In genomic region chr22:41636467-41636866, GRCh38 we compare ENCODE assay signal across 15 cellular contexts. TPM values are rescaled to one million over a fixed set of nuclear protein-coding genes. Genes with fewer than 3 reads are reported as not detected.
DNase-seq lines count a peak whose midpoint lies in the region; ATAC-seq and TF ChIP-seq lines count a peak whose summit lies in the region.
"Had no signal": no experiment of that assay in that cellular context is flagged by ENCODE, and none has a peak within 500 bp of the region (broad histone marks: within the 10 kb centered on the region; RNA-seq: fewer than 3 reads in every experiment).

No MANE protein-coding gene starts in this region.

- H3K27ac ChIP-seq in brain microvascular endothelial cell (no peak overlapping the region), smooth muscle cell (ENCODE audit: low read depth) (no peak overlapping the region)
- H3K27ac ChIP-seq: BLaER1 had no signal

- WGBS in smooth muscle cell (ENCODE audit: low lambda C conversion rate), result 97% methylated on average over 7 of the region's 7 CpGs

- H3K27me3 ChIP-seq in brain microvascular endothelial cell (replicated peaks) (no peaks in the 10 kb centered on the region), smooth muscle cell (ENCODE audit: low read depth) (no peaks in the 10 kb centered on the region)
- H3K27me3 ChIP-seq: BLaER1 had no signal

- H3F3A ChIP-seq in smooth muscle cell (ENCODE audit: low read depth), result no peaks in the 10 kb centered on the region

- peaks cover 45% of the 10 kb centered on the region for H4K20me1 ChIP-seq in smooth muscle cell (ENCODE audit: low read depth)

- ATAC-seq in left cardiac atrium, result peak; percentile 86
- ATAC-seq: activated T-helper 17 cell treated with anti-CD3 and anti-CD28 coated beads, Interleukin-2, amount 50 U/mL, for 72 hours; lower lobe of right lung; stimulated activated effector memory CD8-positive, alpha-beta T cell treated with anti-CD3 and anti-CD28 coated beads, Interleukin-12 subunit alpha, Interleukin-12 subunit beta, amount 100 ng/mL, for 72 hours had no signal

- DNase-seq in ACHN, result peak; percentile 64
- DNase-seq in HK-2 (ENCODE audit: unreplicated experiment), result peak; percentile 10
- peak; percentile 33 for DNase-seq in brain microvascular endothelial cell
- peak; percentile 46 for DNase-seq in left cardiac atrium
- no peak for DNase-seq in smooth muscle cell (lab: John Stamatoyannopoulos, UW; ENCODE audit: unreplicated experiment)
- no peak for DNase-seq in NCI-H82 treated with DMSO at 0.1 percent for 48 hours (lab: John Stamatoyannopoulos, UW; ENCODE audit: unreplicated experiment)
- DNase-seq in activated naive CD4-positive, alpha-beta T cell (lab: John Stamatoyannopoulos, UW), result no peak
- DNase-seq in NCI-H774 (lab: John Stamatoyannopoulos, UW), result no peak
- DNase-seq: activated CD4-positive, alpha-beta T cell treated with anti-CD3 and anti-CD28 coated beads for 1 hour; lower lobe of right lung; NCI-H1048; NCI-H524 had no signal

- no peak overlapping the region for H3K4me2 ChIP-seq in smooth muscle cell
- H3K4me2 ChIP-seq: BLaER1 had no signal

- H3K4me3 ChIP-seq in brain microvascular endothelial cell (ENCODE audit: low read depth, low read length) (no peak overlapping the region), smooth muscle cell (no peak overlapping the region)
- H3K4me3 ChIP-seq: BLaER1, lower lobe of right lung had no signal

- H3K36me3 ChIP-seq in brain microvascular endothelial cell (replicated peaks) (peaks cover 61% of the 10 kb centered on the region), smooth muscle cell (ENCODE audit: low read depth) (peaks cover 13% of the 10 kb centered on the region)

- H3K4me1 ChIP-seq in smooth muscle cell (ENCODE audit: low read depth), result no peaks in the 10 kb centered on the region
- H3K4me1 ChIP-seq: BLaER1 had no signal

- intact Hi-C loops in left cardiac atrium (cut with DNase I), result no loop called here

- H3K79me2 ChIP-seq in smooth muscle cell (ENCODE audit: low read depth), result peaks cover 17% of the 10 kb centered on the region

- no peak for TF ChIP-seq CTCF in brain microvascular endothelial cell (IDR thresholded peaks at IDR 0.05; ENCODE audit: low read depth, low read length, missing control alignments)
- no peak for TF ChIP-seq CTCF in smooth muscle cell (IDR thresholded peaks at IDR 0.05; ENCODE audit: borderline replicate concordance, insufficient read depth, poor library complexity, severe bottlenecking)

- no peak overlapping the region for H3K9ac ChIP-seq in smooth muscle cell (ENCODE audit: low read depth)
- H3K9ac ChIP-seq: BLaER1 had no signal

- no peak overlapping the region for H2AFZ ChIP-seq in smooth muscle cell (ENCODE audit: low read depth)

- in situ Hi-C loops in ACHN (cut with HindIII; ENCODE audit: low pct_ligation_motif_present, low pct_unique_long_range_greater_than_20kb, low sequenced_read_pairs), result no loop called here
- in situ Hi-C loops in brain microvascular endothelial cell (cut with HindIII; ENCODE audit: low pct_ligation_motif_present, low sequenced_read_pairs), result no loop called here

- no peaks in the 10 kb centered on the region for H3K9me3 ChIP-seq in smooth muscle cell (replicated peaks; ENCODE audit: low read depth)
- H3K9me3 ChIP-seq: BLaER1, lower lobe of right lung had no signal

RNA-seq across cellular contexts. Expression of gene XRCC6, which starts 15.4 kb away (rescaled TPM):
- 100 to 1,000 TPM; 141 to 169 TPM for total RNA-seq in left cardiac atrium
- 186 and 200 TPM in 2 replicates for total RNA-seq in smooth muscle cell
- 255 and 264 TPM in 2 replicates for polyA plus RNA-seq in smooth muscle cell

RNA-seq across cellular contexts. Expression of gene DESI1, which starts 15.6 kb away (rescaled TPM):
- total RNA-seq in left cardiac atrium (10 to 100 TPM; 56.5 to 64.0 TPM), smooth muscle cell (12.0 and 16.9 TPM in 2 replicates)
- polyA plus RNA-seq in smooth muscle cell, result 14.3 and 17.6 TPM in 2 replicates

RNA-seq across cellular contexts. Expression of gene PMM1, which starts 46.8 kb away (rescaled TPM):
- 10 to 100 TPM; 13.0 to 22.1 TPM for total RNA-seq in left cardiac atrium
- 19.5 and 24.7 TPM in 2 replicates for total RNA-seq in smooth muscle cell
- polyA plus RNA-seq in smooth muscle cell, result 71.9 and 87.3 TPM in 2 replicates

RNA-seq across cellular contexts. Expression of gene SNU13, which starts 52.2 kb away (rescaled TPM):
- total RNA-seq in left cardiac atrium (100 to 1,000 TPM; 178 to 226 TPM), smooth muscle cell (98.2 and 142 TPM in 2 replicates)
- polyA plus RNA-seq in smooth muscle cell, result 239 and 250 TPM in 2 replicates

Comparison
In these comparisons a context has a peak if more than half of its experiments do, and no peak if none do; other contexts are left out.
1. DNase-seq: peak in ACHN (single experiment), HK-2 (single experiment), brain microvascular endothelial cell (single experiment) and left cardiac atrium (single experiment); none in smooth muscle cell (single experiment), NCI-H82 treated with DMSO at 0.1 percent for 48 hours (single experiment), activated naive CD4-positive, alpha-beta T cell (0 of 4) and NCI-H774 (single experiment).